10 cellular contexts compared by ENCODE assay signal in the genomic region with DNA sequence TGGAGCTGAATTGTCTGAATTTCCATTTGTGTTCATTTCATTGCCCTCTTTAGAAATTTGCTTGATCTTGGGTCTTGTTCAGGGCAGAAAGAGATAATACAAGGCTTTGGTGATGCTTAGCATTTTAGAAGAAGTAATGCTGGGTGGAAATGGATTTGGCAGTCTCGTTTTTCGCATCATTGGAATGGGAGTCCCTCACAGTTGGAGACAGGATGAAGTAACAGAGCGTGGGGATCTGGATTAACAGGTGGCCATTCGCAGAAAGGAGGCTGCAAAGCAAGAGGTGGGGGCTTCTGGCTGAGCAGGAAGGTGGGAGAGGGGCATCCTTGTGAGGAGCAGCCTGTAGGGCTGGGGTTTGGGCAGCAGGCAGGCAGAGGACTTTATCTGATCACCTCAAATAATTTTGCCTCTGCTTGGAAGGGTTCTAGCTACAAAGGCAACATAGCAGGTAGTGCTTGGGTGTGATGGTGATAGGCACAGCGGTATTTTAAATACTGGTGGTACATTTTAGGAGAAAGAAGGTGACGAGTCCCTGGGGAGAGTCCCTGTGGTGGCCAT. TPM values are rescaled to one million over a fixed set of nuclear protein-coding genes. Genes with fewer than 3 reads are reported as not detected.
A peak's percentile ranks its signal among the peaks of the same experiment; 100 is the strongest.
DNase-seq lines count a peak whose midpoint lies in the region; ATAC-seq and TF ChIP-seq lines count a peak whose summit lies in the region.
"Had no signal": no experiment of that assay in that cellular context is flagged by ENCODE, and none has a peak within 500 bp of the region (broad histone marks: within the 10 kb centered on the region; RNA-seq: fewer than 3 reads in every experiment).

No MANE protein-coding gene starts in this region.

- peak overlapping the region; percentile 61 for H3K27ac ChIP-seq in CD4-positive, alpha-beta T cell (ENCODE audit: low read depth, low read length)
- H3K27ac ChIP-seq: SJCRH30 had no signal

- peak in 1 of 10 experiments; percentile 23 for DNase-seq in CD4-positive, alpha-beta T cell
- no peak for DNase-seq in naive B cell
- no peak for DNase-seq in SW480 (ENCODE audit: low spot score)
- DNase-seq in activated effector memory CD4-positive, alpha-beta T cell treated with anti-CD3 and anti-CD28 coated beads, Interleukin-2, amount 50 U/mL, for 16 hours, result no peak
- DNase-seq: SJCRH30 had no signal

- no peaks in the 10 kb centered on the region for H3K27me3 ChIP-seq in CD4-positive, alpha-beta T cell (ENCODE audit: control insufficient read depth, insufficient read depth, low read length)
- H3K27me3 ChIP-seq: right atrium auricular region, SJCRH30 had no signal

- no peaks in the 10 kb centered on the region for H3K9me3 ChIP-seq in CD4-positive, alpha-beta T cell (ENCODE audit: control insufficient read depth, low read length)
- H3K9me3 ChIP-seq: right atrium auricular region, SJCRH30 had no signal

- H3K9me3 Mint-ChIP-seq in CD4-positive, alpha-beta T cell, result no peaks in the 10 kb centered on the region
- H3K9me3 Mint-ChIP-seq in activated naive CD8-positive, alpha-beta T cell (ENCODE audit: low read depth), result no peaks in the 10 kb centered on the region
- H3K9me3 Mint-ChIP-seq in naive B cell, result no peaks in the 10 kb centered on the region

- peak overlapping the region; percentile 75 for H3K4me3 Mint-ChIP-seq in CD4-positive, alpha-beta T cell
- peak overlapping the region; percentile 84 for H3K4me3 Mint-ChIP-seq in activated naive CD8-positive, alpha-beta T cell
- peak overlapping the region; percentile 57 to 89 (median 79) for H3K4me3 Mint-ChIP-seq in naive B cell

- CTCF ChIA-PET in CD4-positive, alpha-beta T cell (lab: Charles Lee), result interaction anchor here (1.5 to 3.6 kb wide), 2 partner anchors 17 to 127 kb away, joined by 7 to 29 read pairs; a partner anchor contains a TSS

- no peak for TF ChIP-seq CTCF in CD4-positive, alpha-beta T cell (IDR thresholded peaks at IDR 0.05)

- H3K27me3 Mint-ChIP-seq in CD4-positive, alpha-beta T cell, result no peaks in the 10 kb centered on the region
- no peaks in the 10 kb centered on the region for H3K27me3 Mint-ChIP-seq in activated naive CD8-positive, alpha-beta T cell
- no peaks in the 10 kb centered on the region for H3K27me3 Mint-ChIP-seq in naive B cell

- intact Hi-C loops in CD4-positive, alpha-beta T cell (cut with DNase I, micrococcal nuclease), result loop anchor here in 1 of 2 experiments (2.0 kb wide), 1 partner anchor 16 kb away; a partner anchor contains a TSS

- peaks cover 61% of the 10 kb centered on the region for H3K4me1 Mint-ChIP-seq in CD4-positive, alpha-beta T cell (ENCODE audit: low read depth)
- H3K4me1 Mint-ChIP-seq in activated naive CD8-positive, alpha-beta T cell (ENCODE audit: low read depth), result peaks cover 76% of the 10 kb centered on the region
- peaks cover 44 to 69% (median 63%) of the 10 kb centered on the region in 3 donors for H3K4me1 Mint-ChIP-seq in naive B cell

- H3K36me3 Mint-ChIP-seq in CD4-positive, alpha-beta T cell (ENCODE audit: low read depth), result no peaks in the 10 kb centered on the region
- H3K36me3 Mint-ChIP-seq in activated naive CD8-positive, alpha-beta T cell, result peaks cover 2% of the 10 kb centered on the region
- H3K36me3 Mint-ChIP-seq in naive B cell, result no peaks in the 10 kb centered on the region

- ATAC-seq in CD4-positive, alpha-beta T cell (ENCODE audit: poor library complexity), result peak; percentile 70
- ATAC-seq in HG03439 (IDR thresholded peaks at IDR 0.05; ENCODE audit: unreplicated experiment) (peak; percentile 38), naive B cell (ENCODE audit: low read depth in 2 of 2) (no peak), GM18873 (IDR thresholded peaks at IDR 0.05; ENCODE audit: low FRiP score, unreplicated experiment) (no peak), GM18502 (IDR thresholded peaks at IDR 0.05; ENCODE audit: poor library complexity, unreplicated experiment) (no peak)

- H3K27ac Mint-ChIP-seq in CD4-positive, alpha-beta T cell, result peak overlapping the region; percentile 95
- peak overlapping the region; percentile 98 for H3K27ac Mint-ChIP-seq in activated naive CD8-positive, alpha-beta T cell
- H3K27ac Mint-ChIP-seq in naive B cell, result peak overlapping the region; percentile 91 to 98 (median 94)

- POLR2A ChIA-PET in CD4-positive, alpha-beta T cell (lab: Charles Lee), result interaction anchor here (1.8 to 5.0 kb wide), 2 partner anchors 17 to 179 kb away, joined by 14 to 29 read pairs; a partner anchor contains a TSS

RNA-seq across cellular contexts. Expression of a gene that starts 17.0 kb away (rescaled TPM):
- 10 to 100 TPM; 19.4 to 25.3 TPM for total RNA-seq in CD4-positive, alpha-beta T cell
- polyA plus RNA-seq in naive B cell (ENCODE audit: low read depth in 6 of 6), result 1 to 10 TPM in 5 of 6 donors, under 1 TPM in 1; 0.38 to 4.4 (median 2.3) TPM

Comparison
In these comparisons a context has a peak if more than half of its experiments do, and no peak if none do; other contexts are left out.
1. ATAC-seq: peak in CD4-positive, alpha-beta T cell (single experiment) and HG03439 (single experiment); none in naive B cell (0 of 2), GM18873 (single experiment) and GM18502 (single experiment).
2. Peak in every context shown above with its lines, with median percentiles within 50 percentile points of each other: H3K27ac Mint-ChIP-seq and H3K4me3 Mint-ChIP-seq.